Comparison of ENCODE assay signal across 13 cellular contexts in genomic region chr15:66408254-66408653, GRCh38.
"Had no signal": no experiment of that assay in that cellular context is flagged by ENCODE, and none has a peak within 500 bp of the region (broad histone marks: within the 10 kb centered on the region; RNA-seq: fewer than 3 reads in every experiment).

No MANE protein-coding gene starts in this region.

- DNase-seq: activated CD4-positive, alpha-beta T cell treated with anti-CD3 and anti-CD28 coated beads, Interleukin-2, amount 50 U/mL, for 1 hour; activated naive CD4-positive, alpha-beta T cell treated with anti-CD3 and anti-CD28 coated beads, Interleukin-2, amount 50 U/mL, for 16 hours; amniotic stem cell; effector CD4-positive, alpha-beta T cell; foreskin keratinocyte; kidney glomerular epithelial cell; mesendoderm; stimulated activated CD4-positive, alpha-beta T cell treated with anti-CD3 and anti-CD28 coated beads, Interleukin-15, amount 100 ng/mL, for 24 hours; stimulated activated CD4-positive, alpha-beta T cell treated with anti-CD3 and anti-CD28 coated beads, Interleukin-4, amount 100 ng/mL, for 4 hours; stimulated activated CD8-positive, alpha-beta memory T cell treated with anti-CD3 and anti-CD28 coated beads, Interleukin-4, amount 100 ng/mL, for 48 hours; upper lobe of right lung had no signal

- H3K9me3 Mint-ChIP-seq: neural crest cell had no signal

- ATAC-seq: activated CD4-positive, CD25-positive, alpha-beta regulatory T cell treated with anti-CD3 and anti-CD28 coated beads, Interleukin-2, amount 50 U/mL, for 24 hours; foreskin keratinocyte had no signal
